ENCODE assay signal across 8 cellular contexts in genomic region chr20:1392693-1393506, GRCh38. TPM values are rescaled to one million over a fixed set of nuclear protein-coding genes. Genes with fewer than 3 reads are reported as not detected.
DNase-seq lines count a peak whose midpoint lies in the region; ATAC-seq and TF ChIP-seq lines count a peak whose summit lies in the region.

Gene FKBP1A, minus strand, starts transcription at chr20:1393054. Its CDS starts 56 bp downstream, at chr20:1392998.

- H3K9ac ChIP-seq in rectal smooth muscle tissue (ENCODE audit: low read length) = peak within 1 kb of the TSS; percentile 85

- 1% methylated on average over 79 of the region's 79 CpGs for WGBS in right cardiac atrium

- peak in 1 of 2 donors; percentile 73 for TF ChIP-seq POLR2A in vagina (IDR thresholded peaks at IDR 0.05)

- peak within 1 kb of the TSS; percentile 75 for H3K27ac ChIP-seq in angular gyrus (ENCODE audit: low read depth, low read length)
- H3K27ac ChIP-seq in right cardiac atrium (ENCODE audit: low read length) = peak within 1 kb of the TSS; percentile 60
- peak within 1 kb of the TSS; percentile 70 for H3K27ac ChIP-seq in rectal smooth muscle tissue (ENCODE audit: low read depth, low read length)
- peak within 1 kb of the TSS; percentile 88 for H3K27ac ChIP-seq in vagina

- H3K9me3 ChIP-seq in right cardiac atrium (ENCODE audit: control insufficient read depth, low read length) = no peaks in the 10 kb centered on the region
- H3K9me3 ChIP-seq in vagina = no peaks in the 10 kb centered on the region

- ATAC-seq in GM18502 (IDR thresholded peaks at IDR 0.05; ENCODE audit: poor library complexity, unreplicated experiment) (peak; percentile 84), HG02970 (IDR thresholded peaks at IDR 0.05; ENCODE audit: low FRiP score, unreplicated experiment) (peak; percentile 92), right cardiac atrium (peak; percentile 95 to 98)

- H3K36me3 ChIP-seq in rectal smooth muscle tissue (ENCODE audit: control insufficient read depth, insufficient read depth, low read length) = peaks cover 4% of the 10 kb centered on the region
- no peaks in the 10 kb centered on the region for H3K36me3 ChIP-seq in vagina

- intact Hi-C loops in right cardiac atrium (cut with DNase I) = loop anchor here in 2 of 4 donors (5.0 kb wide), 1 partner anchor 71 kb away; no protein-coding TSS in a partner anchor
- intact Hi-C loops in vagina (cut with DNase I) = loop anchor here (5.0 kb wide), 1 partner anchor 71 kb away; no protein-coding TSS in a partner anchor

- TF ChIP-seq CTCF in vagina (IDR thresholded peaks at IDR 0.05) = no peak

- DNase-seq in NCI-H187 treated with DMSO at 0.1 percent for 48 hours (lab: John Stamatoyannopoulos, UW) (peak; percentile 78), T-helper 2 cell (peak; percentile 80 to 97 (median 85)), right cardiac atrium (peak; percentile 94 to 97 (median 97)), vagina (ENCODE audit: extremely low spot score in 2 of 2) (no peak)

- no peaks in the 10 kb centered on the region for H3K27me3 ChIP-seq in right cardiac atrium (ENCODE audit: control insufficient read depth, insufficient read depth)
- H3K27me3 ChIP-seq in rectal smooth muscle tissue (ENCODE audit: control insufficient read depth, insufficient read depth, low read length) = no peaks in the 10 kb centered on the region
- no peaks in the 10 kb centered on the region for H3K27me3 ChIP-seq in vagina

- H3K4me3 ChIP-seq in right cardiac atrium (ENCODE audit: low read length) (peak within 1 kb of the TSS; percentile 96), rectal smooth muscle tissue (ENCODE audit: low read length) (peak within 1 kb of the TSS; percentile 89), vagina (peak within 1 kb of the TSS; percentile 73 to 91)

- H3K4me1 ChIP-seq in right cardiac atrium (ENCODE audit: control insufficient read depth, insufficient read depth, low read length) (peaks cover 19% of the 10 kb centered on the region), rectal smooth muscle tissue (ENCODE audit: control insufficient read depth, insufficient read depth, low read length) (peaks cover 13% of the 10 kb centered on the region), vagina (peaks cover 56% of the 10 kb centered on the region)

RNA-seq across cellular contexts. Expression of gene FKBP1A, which starts in this region (rescaled TPM):
- total RNA-seq in right cardiac atrium (100 to 1,000 TPM; 105 to 162 (median 140) TPM), vagina (212 TPM)
- 129 TPM for polyA plus RNA-seq in right cardiac atrium

Comparison
In these comparisons a context has a peak if more than half of its experiments do, and no peak if none do; other contexts are left out.
1. DNase-seq: peak in NCI-H187 treated with DMSO at 0.1 percent for 48 hours (single experiment), T-helper 2 cell (5 of 5) and right cardiac atrium (3 of 3); none in vagina (0 of 2).
2. Peak in every context shown above with its lines, with median percentiles within 50 percentile points of each other: ATAC-seq, H3K27ac ChIP-seq and H3K4me3 ChIP-seq.